16 cellular contexts compared by ENCODE assay signal in the genomic region with DNA sequence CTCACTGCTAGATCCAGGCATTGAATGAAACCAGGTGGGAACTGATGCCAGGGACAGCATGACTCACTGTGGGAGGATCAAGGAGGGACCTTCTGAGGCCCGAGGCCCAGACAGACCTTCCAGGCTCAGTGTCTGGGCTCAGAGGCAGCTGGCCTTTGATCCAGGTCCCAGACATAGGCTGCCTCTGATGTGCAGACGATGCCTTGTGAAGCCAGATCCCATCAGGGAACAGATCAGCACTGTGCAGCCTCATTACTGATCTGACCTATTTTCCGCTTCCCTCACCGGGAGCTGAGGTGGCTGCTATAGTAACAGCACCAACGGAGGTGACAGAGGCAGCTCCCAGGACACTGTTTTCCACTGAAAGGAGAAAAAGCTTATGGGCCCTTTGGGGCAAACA.
DNase-seq lines count a peak whose midpoint lies in the region; TF ChIP-seq lines count a peak whose summit lies in the region.
"Had no signal": no experiment of that assay in that cellular context is flagged by ENCODE, and none has a peak within 500 bp of the region (broad histone marks: within the 10 kb centered on the region; RNA-seq: fewer than 3 reads in every experiment).

No MANE protein-coding gene starts in this region.

- H3K4me3 ChIP-seq in BE2C (ENCODE audit: low read depth, low read length) (no peak overlapping the region), coronary artery (no peak overlapping the region), neuronal stem cell (ENCODE audit: low read length in 2 of 2) (no peak overlapping the region), GM23248 (no peak overlapping the region), trophoblast cell (ENCODE audit: low read depth, low read length) (no peak overlapping the region)

- no peaks in the 10 kb centered on the region for H3K36me3 Mint-ChIP-seq in activated naive CD4-positive, alpha-beta T cell treated with anti-CD3 and anti-CD28 coated beads, Interleukin-2, amount 10 ng/mL, durations not matched to agents 7 days and 5 days
- H3K36me3 Mint-ChIP-seq: CD4-positive, alpha-beta memory T cell had no signal

- in situ Hi-C loops in G401 (cut with HindIII; ENCODE audit: low sequenced_read_pairs) = no loop called here
- in situ Hi-C loops in GM23248 (cut with MboI) = no loop called here

- H3K4me3 Mint-ChIP-seq in activated naive CD4-positive, alpha-beta T cell treated with anti-CD3 and anti-CD28 coated beads, Interleukin-2, amount 10 ng/mL, durations not matched to agents 7 days and 5 days = no peak overlapping the region
- H3K4me3 Mint-ChIP-seq: CD4-positive, alpha-beta memory T cell had no signal

- H4K91ac ChIP-seq in neuronal stem cell (ENCODE audit: low read depth, low read length, poor library complexity) (no peak overlapping the region), trophoblast cell (ENCODE audit: low read depth, low read length) (no peak overlapping the region)

- H2AK5ac ChIP-seq in neuronal stem cell (ENCODE audit: low read depth, low read length) = no peak overlapping the region
- no peak overlapping the region for H2AK5ac ChIP-seq in trophoblast cell (ENCODE audit: low read length)

- no peak overlapping the region for H3K4ac ChIP-seq in neuronal stem cell (ENCODE audit: low read length)
- H3K4ac ChIP-seq in trophoblast cell (ENCODE audit: low read depth, low read length) = no peak overlapping the region

- H2BK15ac ChIP-seq in neuronal stem cell (ENCODE audit: low read length) = no peak overlapping the region

- H4K20me1 ChIP-seq in GM23248 (ENCODE audit: insufficient read depth) = no peaks in the 10 kb centered on the region

- H3K18ac ChIP-seq in neuronal stem cell (ENCODE audit: low read length) = peak overlapping the region; percentile 25
- no peak overlapping the region for H3K18ac ChIP-seq in trophoblast cell (ENCODE audit: low read length)

- DNase-seq in BE2C = peak; percentile 15
- DNase-seq in G401 (ENCODE audit: low spot score) = peak; percentile 8
- DNase-seq in coronary artery (ENCODE audit: low spot score) = peak; percentile 56
- DNase-seq in neuronal stem cell (ENCODE audit: low spot score) = no peak
- DNase-seq in GM23248 = no peak
- DNase-seq in activated naive CD4-positive, alpha-beta T cell treated with anti-CD3 and anti-CD28 coated beads, Interleukin-2, amount 10 ng/mL, durations not matched to agents 7 days and 5 days = no peak
- no peak for DNase-seq in trophoblast cell
- DNase-seq: AML-193; CD4-positive, alpha-beta memory T cell; DMS79 treated with DMSO at 0.1 percent for 48 hours; KG1; MM.1S; NCI-H1105 treated with DMSO at 0.1 percent for 48 hours; NCI-H187; NCI-H774; Right ventricle myocardium superior had no signal

- H3K79me2 ChIP-seq in GM23248 (ENCODE audit: insufficient read depth) (no peaks in the 10 kb centered on the region), trophoblast cell (ENCODE audit: control insufficient read depth, insufficient read depth, low read length, poor library complexity) (no peaks in the 10 kb centered on the region)

- no peak overlapping the region for H2AFZ ChIP-seq in neuronal stem cell (ENCODE audit: low read length)
- H2AFZ ChIP-seq in GM23248 = no peak overlapping the region
- no peak overlapping the region for H2AFZ ChIP-seq in trophoblast cell (ENCODE audit: insufficient read depth, low read length, poor library complexity)

- no peak overlapping the region for H4K8ac ChIP-seq in neuronal stem cell (ENCODE audit: low read depth, low read length)
- H4K8ac ChIP-seq in trophoblast cell (ENCODE audit: low read depth, low read length) = no peak overlapping the region

- CTCF ChIA-PET in activated naive CD4-positive, alpha-beta T cell treated with anti-CD3 and anti-CD28 coated beads, Interleukin-2, amount 10 ng/mL, durations not matched to agents 7 days and 5 days (lab: Charles Lee) = interaction anchor here (0.8 kb wide), 1 partner anchor 13 kb away, joined by 3 read pairs; no protein-coding TSS in a partner anchor

- H2BK5ac ChIP-seq in neuronal stem cell (ENCODE audit: low read length) (no peak overlapping the region), trophoblast cell (ENCODE audit: low read depth, low read length, poor library complexity) (no peak overlapping the region)

- no peaks in the 10 kb centered on the region for H3K4me1 Mint-ChIP-seq in activated naive CD4-positive, alpha-beta T cell treated with anti-CD3 and anti-CD28 coated beads, Interleukin-2, amount 10 ng/mL, durations not matched to agents 7 days and 5 days
- H3K4me1 Mint-ChIP-seq: CD4-positive, alpha-beta memory T cell had no signal

- H2BK12ac ChIP-seq in neuronal stem cell (ENCODE audit: low read length) (no peak overlapping the region), trophoblast cell (ENCODE audit: low read length) (no peak overlapping the region)

- no peaks in the 10 kb centered on the region for H3K9me2 ChIP-seq in GM23248 (ENCODE audit: insufficient read depth)

- H3K79me1 ChIP-seq in neuronal stem cell (ENCODE audit: low read depth, low read length) = no peaks in the 10 kb centered on the region
- H3K79me1 ChIP-seq in trophoblast cell (ENCODE audit: low read length) = no peaks in the 10 kb centered on the region

- H3K9ac ChIP-seq in neuronal stem cell (ENCODE audit: low read depth, low read length, poor library complexity) = no peak overlapping the region
- H3K9ac ChIP-seq in GM23248 = no peak overlapping the region
- H3K9ac ChIP-seq in trophoblast cell (ENCODE audit: low read length) = no peak overlapping the region

- H3K23ac ChIP-seq in neuronal stem cell (ENCODE audit: low read depth, low read length, poor library complexity) (peak overlapping the region; percentile 45), trophoblast cell (ENCODE audit: low read length) (no peak overlapping the region)

- no peaks in the 10 kb centered on the region for H3K9me3 ChIP-seq in BE2C
- no peaks in the 10 kb centered on the region for H3K9me3 ChIP-seq in neuronal stem cell (replicated peaks in 1 of 2; ENCODE audit: control insufficient read depth in 2 of 2, insufficient read depth in 1 of 2, low read depth in 1 of 2, low read length in 2 of 2)
- no peaks in the 10 kb centered on the region for H3K9me3 ChIP-seq in GM23248 (ENCODE audit: low read depth)
- no peaks in the 10 kb centered on the region for H3K9me3 ChIP-seq in trophoblast cell (ENCODE audit: insufficient read depth, low read depth, low read length)

- no peak overlapping the region for H3K27ac Mint-ChIP-seq in activated naive CD4-positive, alpha-beta T cell treated with anti-CD3 and anti-CD28 coated beads, Interleukin-2, amount 10 ng/mL, durations not matched to agents 7 days and 5 days
- H3K27ac Mint-ChIP-seq: CD4-positive, alpha-beta memory T cell had no signal

- no peak overlapping the region for H4K12ac ChIP-seq in trophoblast cell (ENCODE audit: low read depth, low read length)

- H3K14ac ChIP-seq in neuronal stem cell (ENCODE audit: low read length) = peak overlapping the region; percentile 42
- H3K14ac ChIP-seq in trophoblast cell (ENCODE audit: low read length) = no peak overlapping the region

- no peaks in the 10 kb centered on the region for H3K9me3 Mint-ChIP-seq in activated naive CD4-positive, alpha-beta T cell treated with anti-CD3 and anti-CD28 coated beads, Interleukin-2, amount 10 ng/mL, durations not matched to agents 7 days and 5 days

- no CpG with 5 or more reads among the region's 5 CpGs for WGBS in neuronal stem cell (ENCODE audit: extremely low coverage in 2 of 2, insufficient read length in 2 of 2, insufficient replicate concordance in 1 of 2), 2 donors
- WGBS in GM23248 (ENCODE audit: low coverage in 1 of 2, low lambda C conversion rate in 2 of 2, missing lambda C conversion rate in 2 of 2), 2 experiments = 47 to 48% methylated on average over 5 of the region's 5 CpGs
- WGBS in trophoblast cell (ENCODE audit: extremely low coverage, insufficient coverage, insufficient read length) = no CpG with 5 or more reads among the region's 5 CpGs

- no peak overlapping the region for H3K27ac ChIP-seq in coronary artery
- H3K27ac ChIP-seq in neuronal stem cell (replicated peaks; ENCODE audit: low read length) = no peak overlapping the region
- no peak overlapping the region for H3K27ac ChIP-seq in GM23248
- H3K27ac ChIP-seq in trophoblast cell (ENCODE audit: low read depth, low read length) = no peak overlapping the region

- H3K4me2 ChIP-seq in neuronal stem cell (ENCODE audit: insufficient read depth, low read length, poor library complexity, severe bottlenecking) = no peak overlapping the region
- H3K4me2 ChIP-seq in GM23248 (ENCODE audit: unreplicated experiment) = no peak overlapping the region
- no peak overlapping the region for H3K4me2 ChIP-seq in trophoblast cell (ENCODE audit: low read length)

- H2BK120ac ChIP-seq in neuronal stem cell (ENCODE audit: low read depth, low read length) (no peak overlapping the region), trophoblast cell (ENCODE audit: insufficient read depth, low read length, poor library complexity) (no peak overlapping the region)

- TF ChIP-seq CTCF in BE2C (IDR thresholded peaks at IDR 0.05; ENCODE audit: low read depth, low read length) (no peak), coronary artery (IDR thresholded peaks at IDR 0.05) (no peak)

- no peaks in the 10 kb centered on the region for H3K27me3 Mint-ChIP-seq in activated naive CD4-positive, alpha-beta T cell treated with anti-CD3 and anti-CD28 coated beads, Interleukin-2, amount 10 ng/mL, durations not matched to agents 7 days and 5 days

- H3K27me3 ChIP-seq in BE2C = no peaks in the 10 kb centered on the region
- H3K27me3 ChIP-seq in neuronal stem cell (ENCODE audit: control insufficient read depth in 3 of 3, insufficient read depth in 3 of 3, low read depth in 1 of 3, low read length in 3 of 3) = peaks cover 0 to 2% (median 0%) of the 10 kb centered on the region in 3 experiments
- H3K27me3 ChIP-seq in GM23248 (replicated peaks; ENCODE audit: insufficient read depth) = no peaks in the 10 kb centered on the region
- no peaks in the 10 kb centered on the region for H3K27me3 ChIP-seq in trophoblast cell (ENCODE audit: insufficient read depth, low read length)

- no peaks in the 10 kb centered on the region for H3F3A ChIP-seq in GM23248 (ENCODE audit: insufficient read depth)

- H3K4me1 ChIP-seq in BE2C (no peaks in the 10 kb centered on the region), neuronal stem cell (ENCODE audit: control insufficient read depth in 2 of 2, insufficient read depth in 1 of 2, low read depth in 1 of 2, low read length in 2 of 2) (peaks cover 0 to 2% of the 10 kb centered on the region in 2 donors), GM23248 (ENCODE audit: insufficient read depth) (no peaks in the 10 kb centered on the region), trophoblast cell (ENCODE audit: control insufficient read depth in 1 of 2, insufficient read depth in 2 of 2, low read length in 2 of 2) (no peaks in the 10 kb centered on the region)

- H3K36me3 ChIP-seq in BE2C = no peaks in the 10 kb centered on the region
- no peaks in the 10 kb centered on the region for H3K36me3 ChIP-seq in neuronal stem cell (replicated peaks in 1 of 2; ENCODE audit: control insufficient read depth in 2 of 2, insufficient read depth in 2 of 2, low read length in 2 of 2)
- no peaks in the 10 kb centered on the region for H3K36me3 ChIP-seq in GM23248 (ENCODE audit: low read depth)
- H3K36me3 ChIP-seq in trophoblast cell (ENCODE audit: control insufficient read depth in 1 of 2, insufficient read depth in 2 of 2, low read length in 2 of 2) = no peaks in the 10 kb centered on the region

Comparison
In these comparisons a context has a peak if more than half of its experiments do, and no peak if none do; other contexts are left out.
1. DNase-seq: peak in BE2C (single experiment), G401 (single experiment) and coronary artery (single experiment); none in neuronal stem cell (single experiment), GM23248 (single experiment), activated naive CD4-positive, alpha-beta T cell treated with anti-CD3 and anti-CD28 coated beads, Interleukin-2, amount 10 ng/mL, durations not matched to agents 7 days and 5 days (single experiment) and trophoblast cell (0 of 2).